Comparison of ENCODE assay signal across 35 cellular contexts in the genomic region with DNA sequence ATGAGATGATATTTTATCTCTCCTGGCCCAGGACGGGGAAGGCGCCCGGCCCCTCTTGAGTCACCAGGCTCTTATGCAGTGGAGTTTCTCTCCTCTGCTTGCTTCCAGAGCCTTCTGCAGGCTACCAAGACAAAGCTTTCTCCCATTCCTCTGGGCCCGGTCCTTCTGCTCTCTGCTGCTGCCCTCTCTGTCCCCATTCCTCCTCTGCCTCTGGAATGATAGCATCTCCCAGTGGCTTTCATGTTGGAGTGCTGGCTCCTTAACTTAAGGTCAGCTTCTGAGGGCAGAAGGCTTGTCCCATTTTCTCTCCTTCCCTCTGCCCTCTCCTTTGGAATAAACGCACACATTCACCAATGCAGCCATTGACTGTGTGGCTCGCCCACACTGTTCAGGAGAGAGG.
A peak's percentile ranks its signal among the peaks of the same experiment; 100 is the strongest.
DNase-seq lines count a peak whose midpoint lies in the region; ATAC-seq and TF ChIP-seq lines count a peak whose summit lies in the region.
"Had no signal": no experiment of that assay in that cellular context is flagged by ENCODE, and none has a peak within 500 bp of the region (broad histone marks: within the 10 kb centered on the region; RNA-seq: fewer than 3 reads in every experiment).

No MANE protein-coding gene starts in this region.

- H3K4me1 ChIP-seq in osteoblast (ENCODE audit: insufficient read depth, low read length) = peaks cover 18% of the 10 kb centered on the region
- H3K4me1 ChIP-seq: BE2C, HAP-1, parathyroid adenoma had no signal

- no peaks in the 10 kb centered on the region for H3K9me3 ChIP-seq in osteoblast (ENCODE audit: low read depth, low read length)
- H3K9me3 ChIP-seq: ascending aorta, BE2C, HAP-1, heart left ventricle, spleen, thyroid gland had no signal

- H3K27me3 Mint-ChIP-seq in Calu3 (ENCODE audit: unreplicated experiment) = no peaks in the 10 kb centered on the region
- H3K27me3 Mint-ChIP-seq: IgD-negative memory B cell; stimulated activated naive CD8-positive, alpha-beta T cell treated with anti-CD3 and anti-CD28 coated beads, Interleukin-15, amount 100 ng/mL, for 72 hours had no signal

- peak overlapping the region; percentile 6 for H3K27ac Mint-ChIP-seq in Calu3 (ENCODE audit: unreplicated experiment)
- H3K27ac Mint-ChIP-seq: activated naive CD8-positive, alpha-beta T cell treated with anti-CD3 and anti-CD28 coated beads, Interleukin-2, amount 10 ng/mL, durations not matched to agents 7 days and 5 days; CD8-positive, alpha-beta T cell; endodermal cell; IgD-negative memory B cell had no signal

- H3K4me1 Mint-ChIP-seq in Calu3 (ENCODE audit: low read depth, unreplicated experiment) = peaks cover 45% of the 10 kb centered on the region
- H3K4me1 Mint-ChIP-seq: stimulated activated naive CD8-positive, alpha-beta T cell treated with anti-CD3 and anti-CD28 coated beads, Interleukin-15, amount 100 ng/mL, for 72 hours had no signal

- no peaks in the 10 kb centered on the region for H3K79me2 ChIP-seq in osteoblast (ENCODE audit: insufficient read depth, low read length)
- H3K79me2 ChIP-seq: parathyroid adenoma had no signal

- peak overlapping the region; percentile 69 for H2AFZ ChIP-seq in osteoblast (ENCODE audit: low read length)
- H2AFZ ChIP-seq: neural progenitor cell, parathyroid adenoma had no signal

- TF ChIP-seq CTCF in Calu3 (IDR thresholded peaks at IDR 0.05; ENCODE audit: unreplicated experiment) (no peak), RWPE1 (conservative IDR thresholded peaks at IDR 0.05; ENCODE audit: low read depth) (no peak), fibroblast of the aortic adventitia (IDR thresholded peaks at IDR 0.05; ENCODE audit: insufficient read depth, low read length) (no peak), osteoblast (IDR thresholded peaks at IDR 0.05; ENCODE audit: extremely low read depth, low read depth, low read length) (no peak)

- no peaks in the 10 kb centered on the region for H4K20me1 ChIP-seq in osteoblast (ENCODE audit: insufficient read depth, low read length)

- no peak for ATAC-seq in GM18909 (IDR thresholded peaks at IDR 0.05; ENCODE audit: poor library complexity, unreplicated experiment)
- ATAC-seq: activated T-cell treated with anti-CD3 and anti-CD28 coated beads, Interleukin-2, amount 50 U/mL, for 4 hours; CD8-positive, alpha-beta T cell; heart left ventricle; stimulated activated naive CD8-positive, alpha-beta T cell treated with anti-CD3 and anti-CD28 coated beads, Interleukin-15, amount 100 ng/mL, for 72 hours had no signal

- intact Hi-C loops in Calu3 (cut with micrococcal nuclease; ENCODE audit: unreplicated experiment) = loop anchor here (5.0 kb wide), 1 partner anchor 89 kb away; the partner anchor contains the start of gene SDC1

- CTCF ChIA-PET in Calu3 (lab: Charles Lee) = interaction anchor here (1.7 kb wide), 1 partner anchor 33 kb away, joined by 6 read pairs; no protein-coding TSS in a partner anchor
- CTCF ChIA-PET in RWPE1 (lab: Yijun Ruan, JAX) = interaction anchor here (0.6 kb wide), 1 partner anchor 12 kb away, joined by 3 read pairs; no protein-coding TSS in a partner anchor

- H3K4me3 ChIP-seq in fibroblast of the aortic adventitia (ENCODE audit: low read depth, low read length) = no peak overlapping the region
- no peak overlapping the region for H3K4me3 ChIP-seq in osteoblast (ENCODE audit: insufficient read depth, low read length)
- H3K4me3 ChIP-seq: ascending aorta, HAP-1, heart left ventricle, lung, neural progenitor cell, spleen, thyroid gland had no signal

- no peaks in the 10 kb centered on the region for H3K9me3 Mint-ChIP-seq in Calu3 (ENCODE audit: low read depth, unreplicated experiment)
- H3K9me3 Mint-ChIP-seq: activated naive CD8-positive, alpha-beta T cell treated with anti-CD3 and anti-CD28 coated beads, Interleukin-2, amount 10 ng/mL, durations not matched to agents 7 days and 5 days; activated T-cell treated with anti-CD3 and anti-CD28 coated beads, Interleukin-2, amount 50 U/mL, for 4 hours; CD8-positive, alpha-beta T cell; endodermal cell; IgD-negative memory B cell; neural progenitor cell; stimulated activated naive CD8-positive, alpha-beta T cell treated with anti-CD3 and anti-CD28 coated beads, Interleukin-15, amount 100 ng/mL, for 72 hours had no signal

- POLR2A ChIA-PET in RWPE1 (lab: Yijun Ruan, JAX; ENCODE audit: low non-redundant PET) = no interaction called here

- H3K36me3 ChIP-seq in osteoblast (ENCODE audit: insufficient read depth, low read length) = no peaks in the 10 kb centered on the region
- H3K36me3 ChIP-seq: ascending aorta, BE2C, HAP-1, heart left ventricle, neural progenitor cell, spleen, thyroid gland had no signal

- no TSS peak for BruUV-seq in Calu3 (replicated peaks; lab: Mats Ljungman, UMichigan)

- H3K27me3 ChIP-seq in osteoblast (ENCODE audit: insufficient read depth, low read length) = no peaks in the 10 kb centered on the region
- H3K27me3 ChIP-seq: ascending aorta, BE2C, neural progenitor cell, thyroid gland had no signal

- no peak overlapping the region for H3K4me3 Mint-ChIP-seq in Calu3 (ENCODE audit: low read depth, unreplicated experiment)
- H3K4me3 Mint-ChIP-seq: activated naive CD8-positive, alpha-beta T cell treated with anti-CD3 and anti-CD28 coated beads, Interleukin-2, amount 10 ng/mL, durations not matched to agents 7 days and 5 days; activated T-cell treated with anti-CD3 and anti-CD28 coated beads, Interleukin-2, amount 50 U/mL, for 4 hours; CD8-positive, alpha-beta T cell; endodermal cell; IgD-negative memory B cell; neural progenitor cell; stimulated activated naive CD8-positive, alpha-beta T cell treated with anti-CD3 and anti-CD28 coated beads, Interleukin-15, amount 100 ng/mL, for 72 hours had no signal

- H3K36me3 Mint-ChIP-seq in Calu3 (ENCODE audit: insufficient read depth, unreplicated experiment) = peaks cover 14% of the 10 kb centered on the region
- H3K36me3 Mint-ChIP-seq: activated naive CD8-positive, alpha-beta T cell treated with anti-CD3 and anti-CD28 coated beads, Interleukin-2, amount 10 ng/mL, durations not matched to agents 7 days and 5 days; CD8-positive, alpha-beta T cell; IgD-negative memory B cell; neural progenitor cell had no signal

- DNase-seq in Calu3 (no peak), RWPE1 (ENCODE audit: low spot score) (no peak), fibroblast of the aortic adventitia (ENCODE audit: low read depth) (peak; percentile 16), osteoblast (ENCODE audit: insufficient read length, low spot score, missing footprints) (no peak), RPMI8226 (no peak), GDM1 (lab: John Stamatoyannopoulos, UW) (no peak)
- DNase-seq in activated T-cell treated with anti-CD3 and anti-CD28 coated beads, Interleukin-2, amount 50 U/mL, for 48 hours = no peak
- DNase-seq: activated CD4-positive, alpha-beta T cell treated with anti-CD3 and anti-CD28 coated beads, Interleukin-2, amount 50 U/mL, for 1 hour; activated CD4-positive, CD25-positive, alpha-beta regulatory T cell; activated gamma-delta T cell treated with Interleukin-2 at 50 U/mL for 16 hours; activated naive CD8-positive, alpha-beta T cell treated with anti-CD3 and anti-CD28 coated beads, Interleukin-2, amount 10 ng/mL, durations not matched to agents 7 days and 5 days; activated T-cell treated with anti-CD3 and anti-CD28 coated beads, Interleukin-2, amount 50 U/mL, for 4 hours; BE2C; CD8-positive, alpha-beta T cell; central memory CD4-positive, alpha-beta T cell; dermis blood vessel endothelial cell; endodermal cell; foreskin melanocyte; heart left ventricle; kidney glomerular epithelial cell; NCI-H1694; NCI-H446 treated with DMSO at 0.1 percent for 48 hours; NCI-H82; spleen; stimulated activated CD4-positive, alpha-beta T cell treated with anti-CD3 and anti-CD28 coated beads, Interleukin-2, amount 100 ng/mL, for 24 hours; T-helper 1 cell; thyroid gland had no signal

- H3K4me2 ChIP-seq in osteoblast (ENCODE audit: insufficient read depth, low read length) = no peak overlapping the region
- H3K4me2 ChIP-seq: neural progenitor cell had no signal

- H3K27ac ChIP-seq in RWPE1 (peak overlapping the region; percentile 86), osteoblast (ENCODE audit: low read depth, low read length) (no peak overlapping the region)
- H3K27ac ChIP-seq: ascending aorta, heart left ventricle, neural progenitor cell, parathyroid adenoma, spleen, thyroid gland had no signal
